In the genomic region with DNA sequence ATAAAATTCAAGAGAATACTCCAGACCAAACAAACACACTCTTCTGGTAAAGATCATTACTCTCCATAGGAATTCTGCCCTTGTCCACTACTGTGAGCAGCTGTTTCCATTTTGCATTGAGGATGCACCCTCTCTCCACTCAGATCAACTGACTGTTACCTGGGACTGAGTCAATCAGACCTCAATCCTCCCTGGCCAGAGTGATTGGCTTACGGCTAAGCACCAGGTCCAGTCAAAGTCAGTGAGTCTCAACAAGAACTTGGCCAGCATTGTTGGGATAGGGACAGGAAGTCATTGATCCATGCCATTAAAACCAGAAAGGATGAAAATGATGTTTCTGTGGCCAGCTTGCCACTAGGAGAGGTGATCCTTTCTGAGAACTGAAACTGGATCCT, we compare ENCODE assay signal across 21 cellular contexts.
"Had no signal": no experiment of that assay in that cellular context is flagged by ENCODE, and none has a peak within 500 bp of the region (broad histone marks: within the 10 kb centered on the region; RNA-seq: fewer than 3 reads in every experiment).

No MANE protein-coding gene starts in this region.

- H3K27me3 ChIP-seq: left lung, neural progenitor cell, right atrium auricular region, stomach, testis, tibial artery had no signal

- DNase-seq: effector CD8-positive, alpha-beta T cell; endodermal cell; glutamatergic neuron; heart right ventricle; hippocampal formation; left cardiac atrium; left lung; mesendoderm; midbrain; naive thymus-derived CD4-positive, alpha-beta T cell; stimulated activated CD4-positive, alpha-beta T cell treated with anti-CD3 and anti-CD28 coated beads, Interleukin-2, amount 100 ng/mL, for 24 hours; stimulated activated CD4-positive, alpha-beta T cell treated with anti-CD3 and anti-CD28 coated beads, Interleukin-4, amount 100 ng/mL, for 24 hours; stimulated activated naive CD4-positive, alpha-beta T cell treated with Interleukin-2 at 50 U/mL for 16 hours; stomach; testis; tibial artery had no signal

- H3K9ac ChIP-seq: neural progenitor cell had no signal

- H3K9me3 ChIP-seq: prostate gland, testis had no signal

- H3K4me2 ChIP-seq: neural progenitor cell had no signal

- H3K4me3 ChIP-seq: heart right ventricle, left lung, neural progenitor cell, prostate gland, right atrium auricular region, stomach, testis, tibial artery had no signal

- FAIRE-seq: islet of Langerhans had no signal

- H3K36me3 ChIP-seq: heart right ventricle, left lung, neural progenitor cell, prostate gland, right atrium auricular region, stomach, tibial artery had no signal

- H2AFZ ChIP-seq: neural progenitor cell had no signal

- H3K4me1 ChIP-seq: heart right ventricle, left lung, neural progenitor cell, prostate gland, right atrium auricular region, testis, tibial artery had no signal

- H3K27ac ChIP-seq: epithelial cell of prostate, heart right ventricle, left lung, neural progenitor cell, prostate gland, right atrium auricular region, stomach, testis, tibial artery had no signal
